8 cellular contexts compared by ENCODE assay signal in genomic region chr5:122192883-122193496, GRCh38.
DNase-seq lines count a peak whose midpoint lies in the region; ATAC-seq and TF ChIP-seq lines count a peak whose summit lies in the region.

No MANE protein-coding gene starts in this region.

- H3K27me3 ChIP-seq in suprapubic skin, result no peaks in the 10 kb centered on the region

- no peak overlapping the region for H3K27ac ChIP-seq in suprapubic skin

- no peak for TF ChIP-seq EP300 in suprapubic skin (IDR thresholded peaks at IDR 0.05)

- no peaks in the 10 kb centered on the region for H3K9me3 ChIP-seq in suprapubic skin

- in situ Hi-C loops in astrocyte of the spinal cord (cut with HindIII; ENCODE audit: low sequenced_read_pairs), result no loop called here

- H3K4me3 ChIP-seq in astrocyte of the spinal cord (ENCODE audit: low read depth, low read length) (no peak overlapping the region), suprapubic skin (no peak overlapping the region)

- TF ChIP-seq CTCF in astrocyte of the spinal cord (IDR thresholded peaks at IDR 0.05; ENCODE audit: low read depth, low read length), result peak; percentile 57
- TF ChIP-seq CTCF in suprapubic skin (IDR thresholded peaks at IDR 0.05), result peak; percentile 12 to 43

- no peaks in the 10 kb centered on the region for H3K4me1 ChIP-seq in suprapubic skin

- no peaks in the 10 kb centered on the region for H3K36me3 ChIP-seq in suprapubic skin

- 11% methylated on average over 4 of the region's 4 CpGs for WGBS in suprapubic skin

- ATAC-seq in GM21367 (IDR thresholded peaks at IDR 0.05; ENCODE audit: unreplicated experiment) (peak; percentile 77), HG03457 (IDR thresholded peaks at IDR 0.05; ENCODE audit: unreplicated experiment) (peak; percentile 64), GM19324 (IDR thresholded peaks at IDR 0.05; ENCODE audit: low FRiP score, unreplicated experiment) (no peak)

- TF ChIP-seq POLR2A in suprapubic skin (IDR thresholded peaks at IDR 0.05), result no peak

- DNase-seq in Daoy (ENCODE audit: low read depth) (peak; percentile 73), NCI-H526 (lab: John Stamatoyannopoulos, UW) (peak; percentile 69 to 83), astrocyte of the spinal cord (ENCODE audit: low read depth, low spot score) (peak; percentile 78), iPS-NIHi7 (ENCODE audit: extremely low spot score) (peak; percentile 55), suprapubic skin (ENCODE audit: low spot score in 2 of 2) (no peak)

Comparison
In these comparisons a context has a peak if more than half of its experiments do, and no peak if none do; other contexts are left out.
1. DNase-seq: peak in Daoy (single experiment), NCI-H526 (2 of 2), astrocyte of the spinal cord (single experiment) and iPS-NIHi7 (single experiment); none in suprapubic skin (0 of 2).